1 cellular context compared by ENCODE assay signal in genomic region chrX:64409730-64410129, GRCh38.
A peak's percentile ranks its signal among the peaks of the same experiment; 100 is the strongest.
TF ChIP-seq lines count a peak whose summit lies in the region.
"Not testable (repeated sequence)": the region's sequence is repeated elsewhere in the genome, so short reads cannot be mapped to it uniquely, and the experiment has no call there.

No MANE protein-coding gene starts in this region.

- not testable (repeated sequence) for H3K4me1 ChIP-seq in HEK293 (ENCODE audit: control insufficient read depth, insufficient read depth, low read length)

- not testable (repeated sequence) for H3K27ac ChIP-seq in HEK293 (ENCODE audit: extremely low read depth, low read depth, low read length)

- not testable (repeated sequence) for H3K4me3 ChIP-seq in HEK293 (ENCODE audit: low read depth, low read length)

- CTCF ChIA-PET in HEK293 (lab: Yijun Ruan, JAX), result not testable (repeated sequence)

- not testable (repeated sequence) for H3K36me3 ChIP-seq in HEK293 (ENCODE audit: control insufficient read depth in 2 of 2, insufficient read depth in 1 of 2, low read length in 2 of 2)

- TF ChIP-seq CTCF in HEK293 (tag by site-specific recombination; IDR thresholded peaks at IDR 0.05), result not testable (repeated sequence)

- POLR2A ChIA-PET in HEK293 (lab: Yijun Ruan, JAX), result not testable (repeated sequence)

- H3K9me3 ChIP-seq in HEK293 (ENCODE audit: control insufficient read depth, insufficient read depth, low read depth, low read length), result not testable (repeated sequence)

TF ChIP-seq in HEK293, 187 proteins besides CTCF, POLR2A, EP300 and RAD21:
- TF ChIP-seq ZNF146 (tag by site-specific recombination; IDR thresholded peaks at IDR 0.05) (peak; percentile 85), ZNF280D (tag by site-specific recombination; IDR thresholded peaks at IDR 0.05) (peak; percentile 52; the same call in 1 of the 2 replicates)
